Comparison of ENCODE assay signal across 24 cellular contexts in the genomic region with DNA sequence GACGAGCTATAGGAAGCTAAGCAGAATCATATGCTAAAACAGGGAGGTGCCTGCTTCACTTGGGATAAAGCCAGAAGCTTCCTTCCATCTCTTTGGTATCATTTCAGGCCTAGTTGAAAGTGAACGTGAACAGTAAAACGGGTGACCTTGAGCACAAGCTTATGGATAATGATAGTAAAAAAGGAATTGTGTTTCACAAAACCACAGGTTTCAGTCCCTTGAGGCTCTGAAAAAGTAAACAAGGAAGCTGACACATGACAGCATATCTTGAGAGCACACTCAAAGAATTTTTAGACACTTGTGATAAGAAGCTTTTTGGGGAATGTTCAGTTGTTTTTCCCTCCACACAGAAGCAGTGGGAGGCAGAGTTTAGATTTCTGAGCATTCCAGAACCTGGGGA.
DNase-seq lines count a peak whose midpoint lies in the region; ATAC-seq and TF ChIP-seq lines count a peak whose summit lies in the region.
"Had no signal": no experiment of that assay in that cellular context is flagged by ENCODE, and none has a peak within 500 bp of the region (broad histone marks: within the 10 kb centered on the region; RNA-seq: fewer than 3 reads in every experiment).

No MANE protein-coding gene starts in this region.

- BruUV-seq in PC-9 (replicated peaks; lab: Mats Ljungman, UMichigan), result no TSS peak

- H3K4me3 Mint-ChIP-seq in GM23338 (no peak overlapping the region), nephron (no peak overlapping the region)
- H3K4me3 Mint-ChIP-seq: activated T-cell treated with anti-CD3 and anti-CD28 coated beads, Interleukin-2, amount 50 U/mL, for 4 hours had no signal

- no peak for DNase-seq in GM23338 (ENCODE audit: low spot score)
- DNase-seq in PC-9, result no peak
- peak; percentile 18 for DNase-seq in dedifferentiated amniotic fluid mesenchymal stem cell (ENCODE audit: extremely low spot score)
- DNase-seq in DMS153 treated with DMSO at 0.1 percent for 48 hours (lab: John Stamatoyannopoulos, UW; ENCODE audit: unreplicated experiment), result no peak
- DNase-seq in MV-4-11 (lab: John Stamatoyannopoulos, UW), result no peak
- DNase-seq: activated naive CD4-positive, alpha-beta T cell; activated T-cell treated with anti-CD3 and anti-CD28 coated beads, Interleukin-2, amount 50 U/mL, for 4 hours; adrenal gland; cortex of kidney; GOT3; head of caudate nucleus; Karpas-422; kidney glomerular epithelial cell; mammary epithelial cell; NCI-H1092; NCI-H187 treated with DMSO at 0.1 percent for 48 hours; NCI-H526 treated with DMSO at 0.1 percent for 48 hours; stimulated activated CD4-positive, alpha-beta T cell treated with anti-CD3 and anti-CD28 coated beads, Interleukin-1b, Interleukin-23, amount 100 ng/mL, for 48 hours; substantia nigra had no signal

- H3K4me2 ChIP-seq in GM23338 (no peak overlapping the region), PC-9 (no peak overlapping the region)

- CTCF ChIA-PET in PC-9 (lab: Charles Lee), result no interaction called here

- H3K36me3 Mint-ChIP-seq in GM23338 (ENCODE audit: low read depth) (no peaks in the 10 kb centered on the region), nephron (ENCODE audit: low read depth) (no peaks in the 10 kb centered on the region)

- POLR2A ChIA-PET in PC-9 (lab: Charles Lee; ENCODE audit: unreplicated experiment), result no interaction called here

- H3K27me3 ChIP-seq in GM23338 (ENCODE audit: insufficient read depth), result no peaks in the 10 kb centered on the region
- H3K27me3 ChIP-seq in PC-9 (ENCODE audit: insufficient read depth, low read depth), result no peaks in the 10 kb centered on the region
- H3K27me3 ChIP-seq: adrenal gland, cardiac muscle cell had no signal

- H3K9me3 ChIP-seq in PC-9 (ENCODE audit: insufficient read depth, low read depth), result no peaks in the 10 kb centered on the region
- H3K9me3 ChIP-seq: adrenal gland had no signal

- H3K79me2 ChIP-seq in GM23338 (replicated peaks; ENCODE audit: insufficient read depth), result no peaks in the 10 kb centered on the region
- H3K79me2 ChIP-seq in PC-9 (ENCODE audit: low read depth), result no peaks in the 10 kb centered on the region

- H3K36me3 ChIP-seq in GM23338 (ENCODE audit: insufficient read depth) (no peaks in the 10 kb centered on the region), PC-9 (ENCODE audit: low read depth) (no peaks in the 10 kb centered on the region)
- H3K36me3 ChIP-seq: adrenal gland, cardiac muscle cell had no signal

- TF ChIP-seq CTCF in GM23338 (conservative IDR thresholded peaks at IDR 0.05; ENCODE audit: low read depth in 2 of 2) (no peak), PC-9 (conservative IDR thresholded peaks at IDR 0.05) (no peak), nephron (IDR thresholded peaks at IDR 0.05; ENCODE audit: unreplicated experiment in 3 of 3) (no peak)

- H2AFZ ChIP-seq in GM23338, result peak overlapping the region; percentile 11; the same call in 1 of the 2 replicates
- peak overlapping the region; percentile 22; the same call in 1 of the 2 replicates for H2AFZ ChIP-seq in PC-9

- H3K9me2 ChIP-seq in GM23338 (ENCODE audit: insufficient read depth) (no peaks in the 10 kb centered on the region), PC-9 (ENCODE audit: insufficient read depth) (no peaks in the 10 kb centered on the region)

- H3F3A ChIP-seq in GM23338 (replicated peaks; ENCODE audit: low read depth) (no peaks in the 10 kb centered on the region), PC-9 (ENCODE audit: insufficient read depth, low read depth) (no peaks in the 10 kb centered on the region)

- ATAC-seq in GM23338 (no peak), HG02884 (IDR thresholded peaks at IDR 0.05; ENCODE audit: unreplicated experiment) (no peak)
- ATAC-seq: activated T-cell treated with anti-CD3 and anti-CD28 coated beads, Interleukin-2, amount 50 U/mL, for 4 hours had no signal

- no peaks in the 10 kb centered on the region for H4K20me1 ChIP-seq in GM23338 (replicated peaks; ENCODE audit: insufficient read depth)
- no peaks in the 10 kb centered on the region for H4K20me1 ChIP-seq in PC-9 (ENCODE audit: insufficient read depth)

- H3K4me1 Mint-ChIP-seq in GM23338 (peaks cover 4% of the 10 kb centered on the region; the same call in 1 of the 3 replicates), nephron (peaks cover 14% of the 10 kb centered on the region)

- no peak overlapping the region for H3K4me3 ChIP-seq in GM23338
- no peak overlapping the region for H3K4me3 ChIP-seq in PC-9
- H3K4me3 ChIP-seq: adrenal gland, cardiac muscle cell had no signal

- H3K27ac ChIP-seq in GM23338 (ENCODE audit: low read depth) (no peak overlapping the region), PC-9 (no peak overlapping the region)
- H3K27ac ChIP-seq: adrenal gland, C4-2B, cardiac muscle cell, RWPE1 had no signal

- peaks cover 4% of the 10 kb centered on the region for H3K27me3 Mint-ChIP-seq in GM23338 (ENCODE audit: insufficient read depth, low read depth, poor library complexity)
- no peaks in the 10 kb centered on the region for H3K27me3 Mint-ChIP-seq in nephron (ENCODE audit: low read depth)

- intact Hi-C loops in PC-9 (cut with micrococcal nuclease; ENCODE audit: unreplicated experiment), result no loop called here

- H3K4me1 ChIP-seq in GM23338 (ENCODE audit: insufficient read depth) (peaks cover 8% of the 10 kb centered on the region; the same call in 1 of the 2 replicates), PC-9 (replicated peaks; ENCODE audit: insufficient read depth) (no peaks in the 10 kb centered on the region)
- H3K4me1 ChIP-seq: adrenal gland had no signal

- H3K9me3 Mint-ChIP-seq in GM23338 (no peaks in the 10 kb centered on the region), nephron (no peaks in the 10 kb centered on the region)
- H3K9me3 Mint-ChIP-seq: activated T-cell treated with anti-CD3 and anti-CD28 coated beads, Interleukin-2, amount 50 U/mL, for 4 hours had no signal

- H3K27ac Mint-ChIP-seq in GM23338 (no peak overlapping the region), nephron (peak overlapping the region in 2 of 3 experiments; percentile 68 to 71)

TF ChIP-seq in GM23338, 12 proteins besides CTCF, POLR2A, EP300 and RAD21 (continues in another document):
- TF ChIP-seq EZH2 (IDR thresholded peaks at IDR 0.05; ENCODE audit: low read depth, unreplicated experiment) (no peak), STAT1 (IDR thresholded peaks at IDR 0.05; ENCODE audit: unreplicated experiment) (no peak), ETS1 (IDR thresholded peaks at IDR 0.05) (no peak), ZNF331 (CRISPR knock-in tag; IDR thresholded peaks at IDR 0.05; ENCODE audit: low read depth) (no peak), REST (IDR thresholded peaks at IDR 0.05; ENCODE audit: unreplicated experiment) (no peak), EZH2phosphoT487 (IDR thresholded peaks at IDR 0.05; ENCODE audit: unreplicated experiment) (no peak), POLR2AphosphoS5 (IDR thresholded peaks at IDR 0.05; ENCODE audit: low read depth) (no peak), JUNB (IDR thresholded peaks at IDR 0.05; ENCODE audit: unreplicated experiment) (no peak), NANOG (IDR thresholded peaks at IDR 0.05; ENCODE audit: borderline replicate concordance) (no peak), ZNF114 (CRISPR knock-in tag; IDR thresholded peaks at IDR 0.05) (no peak)
